28 cellular contexts compared by ENCODE assay signal in the genomic region with DNA sequence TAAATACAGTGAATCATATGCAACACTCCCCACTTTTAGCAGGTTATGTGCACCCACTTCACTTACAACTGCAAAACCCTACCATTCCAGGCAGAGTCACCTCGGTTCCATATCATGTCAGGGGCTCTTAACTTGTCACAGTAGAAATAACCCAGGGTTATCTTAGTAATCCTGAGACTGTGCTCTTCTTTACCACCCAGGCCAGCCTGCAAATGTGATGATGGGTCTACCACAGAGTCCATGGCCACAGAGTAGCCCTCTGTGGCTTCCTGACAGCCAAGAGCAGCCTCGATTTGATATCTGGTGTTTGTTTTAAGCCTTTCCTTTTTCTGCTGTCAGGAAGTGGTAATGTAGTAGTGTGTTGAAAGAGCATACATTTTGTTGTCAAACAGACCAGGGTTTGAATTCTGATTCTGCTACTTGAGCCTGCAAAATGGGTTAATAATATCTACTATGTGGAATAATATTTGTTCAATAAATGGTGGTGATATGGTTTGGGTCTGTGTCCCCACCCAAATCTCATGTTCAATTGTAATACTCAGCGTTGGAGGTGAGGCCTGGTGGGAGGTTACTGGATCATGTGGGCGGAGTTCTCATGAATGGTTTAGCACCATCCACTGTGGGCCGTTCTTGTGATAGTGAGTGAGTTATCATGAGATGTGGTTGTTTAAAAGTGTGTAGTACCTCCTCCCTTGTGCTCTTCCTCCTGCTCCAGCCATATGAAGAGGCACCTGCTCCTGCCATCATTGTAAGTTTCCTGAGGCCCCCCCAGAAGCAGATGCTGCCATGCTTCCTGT.
"Had no signal": no experiment of that assay in that cellular context is flagged by ENCODE, and none has a peak within 500 bp of the region (broad histone marks: within the 10 kb centered on the region; RNA-seq: fewer than 3 reads in every experiment).

No MANE protein-coding gene starts in this region.

- FAIRE-seq: pancreas had no signal

- DNase-seq: hypothalamus; islet precursor cell; left ventricle myocardium inferior; mesendoderm; naive B cell; nucleus accumbens; pancreas; posterior cingulate gyrus; retina; right cardiac atrium; stimulated activated CD4-positive, alpha-beta T cell treated with anti-CD3 and anti-CD28 coated beads, Interleukin-12 subunit alpha, Interleukin-12 subunit beta, amount 100 ng/mL, for 4 hours; stimulated activated CD4-positive, alpha-beta T cell treated with anti-CD3 and anti-CD28 coated beads, Interleukin-15, amount 100 ng/mL, for 24 hours; stimulated activated CD4-positive, alpha-beta T cell treated with anti-CD3 and anti-CD28 coated beads, Interleukin-2, amount 100 ng/mL, for 24 hours; stimulated activated CD4-positive, alpha-beta T cell treated with anti-CD3 and anti-CD28 coated beads, Interleukin-4, amount 100 ng/mL, for 1 hour; stimulated activated naive B cell treated with anti-CD40 and anti-IgM and Interleukin-4, amounts not matched to agents 10 μg/mL and 1 μg/mL and 100 μg/mL, for 72 hours; stimulated activated naive CD8-positive, alpha-beta T cell treated with anti-CD3 and anti-CD28 coated beads, Interleukin-15, Interleukin-2, amounts not matched to agents 100 U/mL and 50 U/mL, for 24 hours; stomach; testis; thyroid gland; transverse colon; upper lobe of left lung had no signal

- H3K9me3 Mint-ChIP-seq: mesothelial cell of epicardium, nephron, neural crest cell had no signal

- H3K4me3 Mint-ChIP-seq: mesothelial cell of epicardium; naive B cell; nephron; neural crest cell; stimulated activated naive B cell treated with anti-CD40 and anti-IgM and Interleukin-4, amounts not matched to agents 10 μg/mL and 1 μg/mL and 100 μg/mL, for 72 hours had no signal

- H3K27ac Mint-ChIP-seq: mesothelial cell of epicardium; nephron; stimulated activated naive B cell treated with anti-CD40 and anti-IgM and Interleukin-4, amounts not matched to agents 10 μg/mL and 1 μg/mL and 100 μg/mL, for 72 hours had no signal

- ATAC-seq: pancreas; right cardiac atrium; sciatic nerve; stimulated activated naive B cell treated with anti-CD40 and anti-IgM and Interleukin-4, amounts not matched to agents 10 μg/mL and 1 μg/mL and 100 μg/mL, for 72 hours; stimulated activated naive CD8-positive, alpha-beta T cell treated with anti-CD3 and anti-CD28 coated beads, Interleukin-15, Interleukin-2, amounts not matched to agents 100 U/mL and 50 U/mL, for 24 hours had no signal

- H3K36me3 Mint-ChIP-seq: mesothelial cell of epicardium; naive B cell; stimulated activated naive B cell treated with anti-CD40 and anti-IgM and Interleukin-4, amounts not matched to agents 10 μg/mL and 1 μg/mL and 100 μg/mL, for 72 hours had no signal

- H3K27ac ChIP-seq: left ventricle myocardium inferior, pancreas, prostate gland, skin epidermis, stomach, testis, thyroid gland, transverse colon, upper lobe of left lung, vagina had no signal

- H3K4me1 Mint-ChIP-seq: mesothelial cell of epicardium; naive B cell; neural crest cell; stimulated activated naive B cell treated with anti-CD40 and anti-IgM and Interleukin-4, amounts not matched to agents 10 μg/mL and 1 μg/mL and 100 μg/mL, for 72 hours had no signal
